In the genomic region with DNA sequence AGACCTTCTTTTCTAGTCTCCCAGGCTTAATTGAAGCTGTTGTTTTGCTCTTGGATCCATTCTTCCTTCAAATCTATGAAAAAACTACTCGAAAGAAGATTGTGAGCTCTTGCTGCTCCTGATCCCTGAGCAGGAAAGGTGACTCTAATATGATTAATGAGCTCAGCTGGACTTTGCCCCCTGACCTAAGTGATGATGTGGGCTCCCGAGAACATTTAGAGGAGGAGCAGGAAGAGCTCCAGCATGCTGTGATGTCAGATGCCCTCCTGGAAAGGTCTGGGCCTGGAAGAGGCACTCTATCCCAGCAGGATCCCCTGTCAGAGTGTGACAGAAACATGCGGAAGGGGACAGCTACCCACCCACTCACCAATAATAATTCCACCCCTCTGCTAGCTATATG, we compare ENCODE assay signal across 2 cellular contexts.
TF ChIP-seq lines count a peak whose summit lies in the region.

No MANE protein-coding gene starts in this region.

TF ChIP-seq in HCT116, 20 proteins besides CTCF, POLR2A, EP300 and RAD21 (continued from another document):
- TF ChIP-seq, protein P1, sequence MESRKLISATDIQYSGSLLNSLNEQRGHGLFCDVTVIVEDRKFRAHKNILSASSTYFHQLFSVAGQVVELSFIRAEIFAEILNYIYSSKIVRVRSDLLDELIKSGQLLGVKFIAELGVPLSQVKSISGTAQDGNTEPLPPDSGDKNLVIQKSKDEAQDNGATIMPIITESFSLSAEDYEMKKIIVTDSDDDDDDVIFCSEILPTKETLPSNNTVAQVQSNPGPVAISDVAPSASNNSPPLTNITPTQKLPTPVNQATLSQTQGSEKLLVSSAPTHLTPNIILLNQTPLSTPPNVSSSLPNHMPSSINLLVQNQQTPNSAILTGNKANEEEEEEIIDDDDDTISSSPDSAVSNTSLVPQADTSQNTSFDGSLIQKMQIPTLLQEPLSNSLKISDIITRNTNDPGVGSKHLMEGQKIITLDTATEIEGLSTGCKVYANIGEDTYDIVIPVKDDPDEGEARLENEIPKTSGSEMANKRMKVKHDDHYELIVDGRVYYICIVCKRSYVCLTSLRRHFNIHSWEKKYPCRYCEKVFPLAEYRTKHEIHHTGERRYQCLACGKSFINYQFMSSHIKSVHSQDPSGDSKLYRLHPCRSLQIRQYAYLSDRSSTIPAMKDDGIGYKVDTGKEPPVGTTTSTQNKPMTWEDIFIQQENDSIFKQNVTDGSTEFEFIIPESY (IDR thresholded peaks at IDR 0.05; ENCODE audit: extremely low read depth, insufficient replicate concordance, low read length) = no peak
- TF ChIP-seq EZH2phosphoT487 (IDR thresholded peaks at IDR 0.05; ENCODE audit: borderline replicate concordance) (no peak), TCF7L2 (IDR thresholded peaks at IDR 0.05; ENCODE audit: borderline replicate concordance, extremely low read depth, insufficient read depth, insufficient read length) (no peak), CEBPB (IDR thresholded peaks at IDR 0.05; ENCODE audit: low read depth) (no peak), POLR2AphosphoS5 (IDR thresholded peaks at IDR 0.05; ENCODE audit: low read depth, low read length) (no peak), EZH2 (IDR thresholded peaks at IDR 0.05) (no peak), CBX3 (IDR thresholded peaks at IDR 0.05; ENCODE audit: low read depth) (no peak), ZNF274 (IDR thresholded peaks at IDR 0.05; ENCODE audit: low read depth, low read length) (no peak), FOSL1 (IDR thresholded peaks at IDR 0.05; ENCODE audit: low read depth) (no peak), YY1 (IDR thresholded peaks at IDR 0.05; ENCODE audit: extremely low read depth, insufficient replicate concordance, low read depth, low read length) (no peak), ZFX (IDR thresholded peaks at IDR 0.05) (no peak), SRF (IDR thresholded peaks at IDR 0.05; ENCODE audit: low read depth) (no peak)
- TF ChIP-seq, protein P2, sequence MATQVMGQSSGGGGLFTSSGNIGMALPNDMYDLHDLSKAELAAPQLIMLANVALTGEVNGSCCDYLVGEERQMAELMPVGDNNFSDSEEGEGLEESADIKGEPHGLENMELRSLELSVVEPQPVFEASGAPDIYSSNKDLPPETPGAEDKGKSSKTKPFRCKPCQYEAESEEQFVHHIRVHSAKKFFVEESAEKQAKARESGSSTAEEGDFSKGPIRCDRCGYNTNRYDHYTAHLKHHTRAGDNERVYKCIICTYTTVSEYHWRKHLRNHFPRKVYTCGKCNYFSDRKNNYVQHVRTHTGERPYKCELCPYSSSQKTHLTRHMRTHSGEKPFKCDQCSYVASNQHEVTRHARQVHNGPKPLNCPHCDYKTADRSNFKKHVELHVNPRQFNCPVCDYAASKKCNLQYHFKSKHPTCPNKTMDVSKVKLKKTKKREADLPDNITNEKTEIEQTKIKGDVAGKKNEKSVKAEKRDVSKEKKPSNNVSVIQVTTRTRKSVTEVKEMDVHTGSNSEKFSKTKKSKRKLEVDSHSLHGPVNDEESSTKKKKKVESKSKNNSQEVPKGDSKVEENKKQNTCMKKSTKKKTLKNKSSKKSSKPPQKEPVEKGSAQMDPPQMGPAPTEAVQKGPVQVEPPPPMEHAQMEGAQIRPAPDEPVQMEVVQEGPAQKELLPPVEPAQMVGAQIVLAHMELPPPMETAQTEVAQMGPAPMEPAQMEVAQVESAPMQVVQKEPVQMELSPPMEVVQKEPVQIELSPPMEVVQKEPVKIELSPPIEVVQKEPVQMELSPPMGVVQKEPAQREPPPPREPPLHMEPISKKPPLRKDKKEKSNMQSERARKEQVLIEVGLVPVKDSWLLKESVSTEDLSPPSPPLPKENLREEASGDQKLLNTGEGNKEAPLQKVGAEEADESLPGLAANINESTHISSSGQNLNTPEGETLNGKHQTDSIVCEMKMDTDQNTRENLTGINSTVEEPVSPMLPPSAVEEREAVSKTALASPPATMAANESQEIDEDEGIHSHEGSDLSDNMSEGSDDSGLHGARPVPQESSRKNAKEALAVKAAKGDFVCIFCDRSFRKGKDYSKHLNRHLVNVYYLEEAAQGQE (IDR thresholded peaks at IDR 0.05; ENCODE audit: low read depth) = no peak
- TF ChIP-seq, protein P3, sequence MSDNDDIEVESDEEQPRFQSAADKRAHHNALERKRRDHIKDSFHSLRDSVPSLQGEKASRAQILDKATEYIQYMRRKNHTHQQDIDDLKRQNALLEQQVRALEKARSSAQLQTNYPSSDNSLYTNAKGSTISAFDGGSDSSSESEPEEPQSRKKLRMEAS (IDR thresholded peaks at IDR 0.05) = no peak
TF ChIP-seq in HCT116: peak in this region for 0.

TF ChIP-seq in K562, 482 proteins besides CTCF, POLR2A, EP300 and RAD21 (continued from another document):
- TF ChIP-seq, protein P4, sequence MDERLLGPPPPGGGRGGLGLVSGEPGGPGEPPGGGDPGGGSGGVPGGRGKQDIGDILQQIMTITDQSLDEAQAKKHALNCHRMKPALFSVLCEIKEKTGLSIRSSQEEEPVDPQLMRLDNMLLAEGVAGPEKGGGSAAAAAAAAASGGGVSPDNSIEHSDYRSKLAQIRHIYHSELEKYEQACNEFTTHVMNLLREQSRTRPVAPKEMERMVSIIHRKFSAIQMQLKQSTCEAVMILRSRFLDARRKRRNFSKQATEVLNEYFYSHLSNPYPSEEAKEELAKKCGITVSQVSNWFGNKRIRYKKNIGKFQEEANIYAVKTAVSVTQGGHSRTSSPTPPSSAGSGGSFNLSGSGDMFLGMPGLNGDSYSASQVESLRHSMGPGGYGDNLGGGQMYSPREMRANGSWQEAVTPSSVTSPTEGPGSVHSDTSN (CRISPR knock-in tag; IDR thresholded peaks at IDR 0.05; ENCODE audit: low read depth) = no peak
- TF ChIP-seq, protein P4 (tag; conservative IDR thresholded peaks at IDR 0.05; ENCODE audit: low read depth) = peak; percentile 19; the same call in 1 of the 2 replicates
- TF ChIP-seq, protein P5, sequence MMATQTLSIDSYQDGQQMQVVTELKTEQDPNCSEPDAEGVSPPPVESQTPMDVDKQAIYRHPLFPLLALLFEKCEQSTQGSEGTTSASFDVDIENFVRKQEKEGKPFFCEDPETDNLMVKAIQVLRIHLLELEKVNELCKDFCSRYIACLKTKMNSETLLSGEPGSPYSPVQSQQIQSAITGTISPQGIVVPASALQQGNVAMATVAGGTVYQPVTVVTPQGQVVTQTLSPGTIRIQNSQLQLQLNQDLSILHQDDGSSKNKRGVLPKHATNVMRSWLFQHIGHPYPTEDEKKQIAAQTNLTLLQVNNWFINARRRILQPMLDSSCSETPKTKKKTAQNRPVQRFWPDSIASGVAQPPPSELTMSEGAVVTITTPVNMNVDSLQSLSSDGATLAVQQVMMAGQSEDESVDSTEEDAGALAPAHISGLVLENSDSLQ (IDR thresholded peaks at IDR 0.05) = peak; percentile 17; the same call in 1 of the 2 replicates
- no peak for TF ChIP-seq RFX5 (IDR thresholded peaks at IDR 0.05; ENCODE audit: low read depth, low read length)
- no peak for TF ChIP-seq HDAC1 (IDR thresholded peaks at IDR 0.05)
- TF ChIP-seq NR2C1 (IDR thresholded peaks at IDR 0.05) = no peak
- 0 out of 2 replicates have a peak, but pooled peaks have one; percentile 36 for TF ChIP-seq NR2C1 (tag; IDR thresholded peaks at IDR 0.05)
